Comparison of ENCODE assay signal across 20 cellular contexts in the genomic region with DNA sequence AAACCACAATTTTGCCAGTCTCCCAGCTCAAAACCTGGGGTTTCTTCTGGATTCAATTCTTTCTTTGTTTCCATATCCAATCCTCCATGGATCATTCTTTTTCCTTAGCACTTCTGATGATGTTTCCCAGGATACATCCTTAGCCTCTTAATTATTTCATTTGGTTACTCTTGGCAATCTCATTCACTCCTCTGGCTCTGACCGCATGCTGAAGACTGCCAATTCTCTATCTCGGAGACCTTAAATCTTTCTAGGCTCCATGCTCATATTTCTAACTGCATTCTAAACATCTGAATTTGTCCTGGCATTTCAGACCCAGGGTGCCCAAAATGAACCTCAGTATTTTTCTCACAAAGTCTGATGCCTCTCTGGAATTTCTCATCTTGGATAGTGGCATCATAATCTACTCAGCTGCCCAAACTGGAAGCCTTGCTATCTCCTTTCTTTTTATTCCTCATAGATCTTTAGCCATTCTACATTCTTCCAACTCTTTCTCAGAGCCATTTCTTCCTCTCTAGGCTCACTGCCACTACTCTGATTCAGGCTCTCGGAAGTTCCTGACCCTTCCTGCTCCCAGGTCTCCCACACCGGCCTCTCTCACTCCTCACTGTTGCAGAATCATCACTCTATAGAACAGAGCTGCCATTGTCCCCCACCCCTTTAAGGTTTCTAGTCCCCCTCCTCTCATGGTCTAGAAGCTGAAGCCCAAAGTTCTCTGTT.
DNase-seq lines count a peak whose midpoint lies in the region; ATAC-seq, FAIRE-seq and TF ChIP-seq lines count a peak whose summit lies in the region.
"Had no signal": no experiment of that assay in that cellular context is flagged by ENCODE, and none has a peak within 500 bp of the region (broad histone marks: within the 10 kb centered on the region; RNA-seq: fewer than 3 reads in every experiment).

No MANE protein-coding gene starts in this region.

- no peak for ATAC-seq in GM21825 (IDR thresholded peaks at IDR 0.05; ENCODE audit: unreplicated experiment)
- ATAC-seq: activated CD4-positive, CD25-positive, alpha-beta regulatory T cell treated with anti-CD3 and anti-CD28 coated beads, Interleukin-2, amount 50 U/mL, for 24 hours; stimulated activated effector memory CD8-positive, alpha-beta T cell treated with anti-CD3 and anti-CD28 coated beads, Interleukin-12 subunit alpha, Interleukin-12 subunit beta, amount 100 ng/mL, for 72 hours had no signal

- H3K27me3 Mint-ChIP-seq in neural crest cell (ENCODE audit: low read depth): no peaks in the 10 kb centered on the region
- H3K27me3 Mint-ChIP-seq: activated naive CD8-positive, alpha-beta T cell treated with anti-CD3 and anti-CD28 coated beads for 36 hours had no signal

- FAIRE-seq in GM19239 (lab: Jason Lieb, UNC): peak; percentile 47

- H3K27ac Mint-ChIP-seq in neural crest cell (ENCODE audit: unreplicated experiment): peak overlapping the region; percentile 23
- H3K27ac Mint-ChIP-seq: activated naive CD8-positive, alpha-beta T cell treated with anti-CD3 and anti-CD28 coated beads for 36 hours; stimulated activated effector memory CD8-positive, alpha-beta T cell treated with anti-CD3 and anti-CD28 coated beads, Interleukin-12 subunit alpha, Interleukin-12 subunit beta, amount 100 ng/mL, for 72 hours had no signal

- peaks cover 15% of the 10 kb centered on the region for H3K36me3 Mint-ChIP-seq in neural crest cell (ENCODE audit: low read depth)

- no peak for TF ChIP-seq CTCF in AG10803 (conservative IDR thresholded peaks at IDR 0.05; ENCODE audit: low read length)
- no peak for TF ChIP-seq CTCF in cardiac fibroblast (IDR thresholded peaks at IDR 0.05; ENCODE audit: low read depth, low read length)
- TF ChIP-seq CTCF in neural crest cell (conservative IDR thresholded peaks at IDR 0.05): no peak

- H3K9me3 Mint-ChIP-seq in neural crest cell: peaks cover 6% of the 10 kb centered on the region

- DNase-seq in AG10803 (ENCODE audit: low read depth) (peak; percentile 65), GM19239 (ENCODE audit: insufficient read length, low spot score) (no peak), cardiac fibroblast (ENCODE audit: low read depth in 2 of 2) (peak; percentile 58), neural crest cell (ENCODE audit: low read depth, low spot score) (no peak), hippocampal formation (lab: John Stamatoyannopoulos, UW) (no peak), mucosa of gallbladder (ENCODE audit: low spot score) (no peak), islet precursor cell (no peak)
- DNase-seq: activated CD8-positive, alpha-beta memory T cell treated with anti-CD3 and anti-CD28 coated beads, Interleukin-2, amount 50 U/mL, for 4 hours; activated naive CD8-positive, alpha-beta T cell treated with anti-CD3 and anti-CD28 coated beads for 36 hours; colonic mucosa; erythroblast; MV-4-11; NCI-H2107 had no signal

- H3K4me1 Mint-ChIP-seq in neural crest cell: peaks cover 34% of the 10 kb centered on the region

- no peak overlapping the region for H3K4me3 Mint-ChIP-seq in neural crest cell
- H3K4me3 Mint-ChIP-seq: activated naive CD8-positive, alpha-beta T cell treated with anti-CD3 and anti-CD28 coated beads for 36 hours; stimulated activated effector memory CD8-positive, alpha-beta T cell treated with anti-CD3 and anti-CD28 coated beads, Interleukin-12 subunit alpha, Interleukin-12 subunit beta, amount 100 ng/mL, for 72 hours had no signal

- H3K4me3 ChIP-seq in AG10803 (ENCODE audit: low read length) (no peak overlapping the region), cardiac fibroblast (replicated peaks in 1 of 2; ENCODE audit: low read depth in 2 of 2, low read length in 2 of 2) (no peak overlapping the region)
- H3K4me3 ChIP-seq: BLaER1, colonic mucosa, HAP-1, skin epidermis, vagina had no signal

Comparison
In these comparisons a context has a peak if more than half of its experiments do, and no peak if none do; other contexts are left out.
1. DNase-seq: peak in AG10803 (single experiment) and cardiac fibroblast (2 of 2); none in GM19239 (single experiment), neural crest cell (single experiment), hippocampal formation (0 of 2), mucosa of gallbladder (single experiment) and islet precursor cell (single experiment).